ENCODE assay signal across 1 cellular context in the genomic region with DNA sequence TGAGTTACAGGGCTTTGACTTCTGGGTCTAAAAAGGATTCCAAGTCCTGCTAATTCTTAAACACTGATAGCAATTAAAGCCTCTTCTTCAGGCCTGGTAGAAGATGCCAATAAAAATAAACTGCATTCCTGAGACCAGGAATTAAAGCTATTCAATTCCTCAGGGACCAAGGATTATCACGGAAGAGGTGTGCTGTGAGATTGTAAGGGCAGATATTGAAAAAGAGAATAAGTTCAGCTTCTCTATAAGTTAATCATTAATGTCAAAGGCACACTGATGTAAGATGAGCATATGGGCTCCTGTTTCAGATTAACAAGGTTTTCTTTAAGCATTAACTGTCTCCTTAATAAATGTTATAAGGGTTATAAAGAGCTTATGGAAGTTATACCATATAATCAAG.
TF ChIP-seq lines count a peak whose summit lies in the region.

No MANE protein-coding gene starts in this region.

TF ChIP-seq in HepG2, 621 proteins besides CTCF, POLR2A, EP300 and RAD21 (continued from another document):
- TF ChIP-seq, protein P1, sequence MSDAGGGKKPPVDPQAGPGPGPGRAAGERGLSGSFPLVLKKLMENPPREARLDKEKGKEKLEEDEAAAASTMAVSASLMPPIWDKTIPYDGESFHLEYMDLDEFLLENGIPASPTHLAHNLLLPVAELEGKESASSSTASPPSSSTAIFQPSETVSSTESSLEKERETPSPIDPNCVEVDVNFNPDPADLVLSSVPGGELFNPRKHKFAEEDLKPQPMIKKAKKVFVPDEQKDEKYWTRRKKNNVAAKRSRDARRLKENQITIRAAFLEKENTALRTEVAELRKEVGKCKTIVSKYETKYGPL (CRISPR knock-in tag; IDR thresholded peaks at IDR 0.05): no peak
- TF ChIP-seq, protein P2, sequence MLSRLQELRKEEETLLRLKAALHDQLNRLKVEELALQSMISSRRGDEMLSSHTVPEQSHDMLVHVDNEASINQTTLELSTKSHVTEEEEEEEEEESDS (CRISPR knock-in tag; IDR thresholded peaks at IDR 0.05; ENCODE audit: borderline replicate concordance): no peak
